In the genomic region with DNA sequence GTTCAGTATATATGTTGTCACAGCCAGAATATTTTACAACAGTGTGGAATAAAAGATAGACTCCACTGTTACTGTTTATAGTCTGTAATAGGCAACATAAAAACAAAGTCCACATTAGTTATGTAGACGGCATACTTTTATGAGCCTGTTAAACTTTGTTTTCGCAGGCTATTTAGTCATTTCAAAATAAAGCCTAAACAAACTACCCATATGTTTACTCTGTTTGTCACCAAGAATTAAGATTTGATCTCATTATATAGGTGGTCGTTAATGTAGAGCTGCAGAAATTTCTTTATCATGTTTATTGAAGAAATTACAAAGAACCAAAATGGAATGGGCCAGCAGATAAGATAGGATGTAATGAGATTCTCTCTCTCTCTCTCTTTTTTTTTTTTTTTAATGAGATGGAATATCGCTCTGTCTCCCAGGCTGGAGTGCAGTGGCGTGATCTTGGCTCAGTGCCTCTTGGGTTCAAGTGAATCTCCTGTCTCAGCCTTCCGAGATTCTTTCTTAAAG, we compare ENCODE assay signal across 28 cellular contexts.
DNase-seq lines count a peak whose midpoint lies in the region; ATAC-seq, FAIRE-seq and TF ChIP-seq lines count a peak whose summit lies in the region.
"Had no signal": no experiment of that assay in that cellular context is flagged by ENCODE, and none has a peak within 500 bp of the region (broad histone marks: within the 10 kb centered on the region; RNA-seq: fewer than 3 reads in every experiment).

No MANE protein-coding gene starts in this region.

- POLR2A ChIA-PET in HEK293T (lab: Yijun Ruan, JAX): interaction anchor here (1.2 kb wide), 1 partner anchor 264 kb away, joined by 3 read pairs; no protein-coding TSS in a partner anchor
- POLR2A ChIA-PET in HepG2 (lab: Yijun Ruan, JAX): no interaction called here
- POLR2A ChIA-PET in WTC11 (lab: Charles Lee): no interaction called here

- peak overlapping the region; percentile 38 for H3K4me2 ChIP-seq in smooth muscle cell
- H3K4me2 ChIP-seq in HepG2 (ENCODE audit: low read depth, low read length): no peak overlapping the region
- H3K4me2 ChIP-seq: PC-9 had no signal

- no peaks in the 10 kb centered on the region for H3K4me1 Mint-ChIP-seq in WTC11
- H3K4me1 Mint-ChIP-seq: H9 had no signal

- no peak for FAIRE-seq in HepG2 (lab: Jason Lieb, UNC)

- peaks cover 9% of the 10 kb centered on the region for H3F3A ChIP-seq in smooth muscle cell (ENCODE audit: low read depth)

- in situ Hi-C loops in HepG2 (cut with HindIII; ENCODE audit: extremely low pct_ligation_motif_present, low pct_unique_long_range_greater_than_20kb) (no loop called here), G401 (cut with HindIII; ENCODE audit: low sequenced_read_pairs) (no loop called here)

- H3K4me3 Mint-ChIP-seq in WTC11: no peak overlapping the region
- H3K4me3 Mint-ChIP-seq: H9 had no signal

- TF ChIP-seq CTCF in fibroblast of villous mesenchyme (IDR thresholded peaks at IDR 0.05; ENCODE audit: insufficient read depth, low read depth, low read length): no peak
- TF ChIP-seq CTCF in smooth muscle cell (IDR thresholded peaks at IDR 0.05; ENCODE audit: borderline replicate concordance, insufficient read depth, poor library complexity, severe bottlenecking): no peak
- no peak for TF ChIP-seq CTCF in HepG2 (CRISPR knock-in tag; IDR thresholded peaks at IDR 0.05)
- no peak for TF ChIP-seq CTCF in WTC11 (IDR thresholded peaks at IDR 0.05)

- TF ChIP-seq EP300 in HepG2 (IDR thresholded peaks at IDR 0.05; ENCODE audit: low read depth in 2 of 2, low read length in 2 of 2): no peak
- TF ChIP-seq EP300 in HepG2 (CRISPR knock-in tag; IDR thresholded peaks at IDR 0.05; ENCODE audit: borderline replicate concordance): no peak

- H3K27me3 ChIP-seq in smooth muscle cell (ENCODE audit: low read depth): no peaks in the 10 kb centered on the region
- no peaks in the 10 kb centered on the region for H3K27me3 ChIP-seq in HepG2 (ENCODE audit: control insufficient read depth in 1 of 2, insufficient read depth in 2 of 2, low read length in 2 of 2)

- H3K27ac ChIP-seq in smooth muscle cell (ENCODE audit: low read depth): peak overlapping the region; percentile 60
- H3K27ac ChIP-seq in HepG2 (ENCODE audit: extremely low read length, insufficient read depth, low read length): no peak overlapping the region
- H3K27ac ChIP-seq: GM23248, HL-60, PC-9, RWPE1, SK-N-MC had no signal

- H3K27me3 Mint-ChIP-seq in WTC11 (ENCODE audit: low read depth): no peaks in the 10 kb centered on the region

- no peak overlapping the region for H3K4me3 ChIP-seq in fibroblast of villous mesenchyme (ENCODE audit: low read depth, low read length)
- no peak overlapping the region for H3K4me3 ChIP-seq in smooth muscle cell
- H3K4me3 ChIP-seq in HepG2 (replicated peaks in 1 of 3; ENCODE audit: insufficient read depth in 1 of 3, low read depth in 2 of 3, low read length in 3 of 3): no peak overlapping the region
- H3K4me3 ChIP-seq: GM23248, PC-9, SK-N-MC had no signal

- no peaks in the 10 kb centered on the region for H3K9me3 Mint-ChIP-seq in WTC11
- H3K9me3 Mint-ChIP-seq: H9 had no signal

- H2AFZ ChIP-seq in smooth muscle cell (ENCODE audit: low read depth) (peak overlapping the region; percentile 23), HepG2 (ENCODE audit: low read length) (no peak overlapping the region)
- H2AFZ ChIP-seq: GM23248, PC-9 had no signal

- no TSS peak for BruUV-seq in HepG2 (replicated peaks; lab: Mats Ljungman, UMichigan)

- CTCF ChIA-PET in HEK293T (lab: Yijun Ruan, JAX) (no interaction called here), HepG2 (lab: Yijun Ruan, JAX; ENCODE audit: low intra/inter-chr PET ratio, low total read pairs) (no interaction called here), WTC11 (lab: Charles Lee) (no interaction called here)

- no peaks in the 10 kb centered on the region for H4K20me1 ChIP-seq in smooth muscle cell (ENCODE audit: low read depth)
- no peaks in the 10 kb centered on the region for H4K20me1 ChIP-seq in HepG2 (ENCODE audit: insufficient read depth, low read length)

- DNase-seq in HEK293T (ENCODE audit: extremely low spot score): no peak
- peak; percentile 36 for DNase-seq in RPMI7951 (ENCODE audit: low read depth)
- peak; percentile 71 for DNase-seq in fibroblast of villous mesenchyme (ENCODE audit: low read depth)
- no peak for DNase-seq in smooth muscle cell (lab: John Stamatoyannopoulos, UW; ENCODE audit: unreplicated experiment)
- DNase-seq in HepG2 (ENCODE audit: low spot score): no peak
- no peak for DNase-seq in WTC11 (ENCODE audit: low spot score)
- no peak for DNase-seq in G401 (ENCODE audit: low spot score)
- DNase-seq: ACHN; DMS153; DND-41; GM23248; H9; Karpas-422; MV-4-11; NCI-H1105; NCI-H1436 treated with DMSO at 0.1 percent for 48 hours; NCI-H1930; NCI-H446 treated with DMSO at 0.1 percent for 48 hours; NCI-H526; NCI-H82; NK-92 treated with Interleukin-12 subunit alpha and Interleukin-12 subunit beta, amount 100 ng/mL, for 24 hours; PC-9; SHP77; SW 1271 had no signal

- 30% methylated on average over 6 of the region's 6 CpGs for WGBS in smooth muscle cell (ENCODE audit: low lambda C conversion rate)
- 14% methylated on average over 6 of the region's 6 CpGs for WGBS in HepG2 (ENCODE audit: low lambda C conversion rate)

- H3K4me1 ChIP-seq in smooth muscle cell (ENCODE audit: low read depth): no peaks in the 10 kb centered on the region
- no peaks in the 10 kb centered on the region for H3K4me1 ChIP-seq in HepG2 (ENCODE audit: insufficient read depth, low read length)

- no peak for TF ChIP-seq POLR2A in HepG2 (IDR thresholded peaks at IDR 0.05; ENCODE audit: insufficient read depth in 1 of 2, low read depth in 2 of 2, low read length in 2 of 2)

- no peak for ATAC-seq in HG02884 (IDR thresholded peaks at IDR 0.05; ENCODE audit: unreplicated experiment)
- ATAC-seq in HepG2: no peak
- ATAC-seq in WTC11: no peak

- H3K36me3 ChIP-seq in smooth muscle cell (ENCODE audit: low read depth): no peaks in the 10 kb centered on the region
- no peaks in the 10 kb centered on the region for H3K36me3 ChIP-seq in HepG2 (replicated peaks in 1 of 2; ENCODE audit: control insufficient read depth in 1 of 2, insufficient read depth in 2 of 2, low read length in 2 of 2)

- H3K9ac ChIP-seq in smooth muscle cell (ENCODE audit: low read depth) (no peak overlapping the region), HepG2 (ENCODE audit: insufficient read depth, low read depth, low read length) (no peak overlapping the region)
- H3K9ac ChIP-seq: GM23248 had no signal

- H3K27ac Mint-ChIP-seq in WTC11: no peak overlapping the region
- H3K27ac Mint-ChIP-seq: H9 had no signal

- intact Hi-C loops in HepG2 (cut with micrococcal nuclease; ENCODE audit: unreplicated experiment): no loop called here

- no peaks in the 10 kb centered on the region for H3K36me3 Mint-ChIP-seq in WTC11

- TF ChIP-seq RAD21 in HepG2 (CRISPR knock-in tag; IDR thresholded peaks at IDR 0.05): no peak

- H3K79me2 ChIP-seq in smooth muscle cell (ENCODE audit: low read depth) (no peaks in the 10 kb centered on the region), HepG2 (ENCODE audit: insufficient read depth, low read length) (no peaks in the 10 kb centered on the region)

- H3K9me3 ChIP-seq in smooth muscle cell (replicated peaks; ENCODE audit: low read depth) (no peaks in the 10 kb centered on the region), HepG2 (ENCODE audit: low read length) (peaks cover 54% of the 10 kb centered on the region)

TF ChIP-seq in HEK293T, 16 proteins besides CTCF, POLR2A, EP300 and RAD21 (continues in another document):
- peak; percentile 25; the same call in 1 of the 2 replicates for TF ChIP-seq FOXM1 (IDR thresholded peaks at IDR 0.05; ENCODE audit: borderline replicate concordance)
- TF ChIP-seq, protein P1, sequence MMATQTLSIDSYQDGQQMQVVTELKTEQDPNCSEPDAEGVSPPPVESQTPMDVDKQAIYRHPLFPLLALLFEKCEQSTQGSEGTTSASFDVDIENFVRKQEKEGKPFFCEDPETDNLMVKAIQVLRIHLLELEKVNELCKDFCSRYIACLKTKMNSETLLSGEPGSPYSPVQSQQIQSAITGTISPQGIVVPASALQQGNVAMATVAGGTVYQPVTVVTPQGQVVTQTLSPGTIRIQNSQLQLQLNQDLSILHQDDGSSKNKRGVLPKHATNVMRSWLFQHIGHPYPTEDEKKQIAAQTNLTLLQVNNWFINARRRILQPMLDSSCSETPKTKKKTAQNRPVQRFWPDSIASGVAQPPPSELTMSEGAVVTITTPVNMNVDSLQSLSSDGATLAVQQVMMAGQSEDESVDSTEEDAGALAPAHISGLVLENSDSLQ (IDR thresholded peaks at IDR 0.05): peak; percentile 41; the same call in 1 of the 2 replicates
- TF ChIP-seq ARNT (IDR thresholded peaks at IDR 0.05): 0 out of 2 replicates have a peak, but pooled peaks have one; percentile 35
- no peak for TF ChIP-seq ELF4 (IDR thresholded peaks at IDR 0.05)

TF ChIP-seq in HepG2, 621 proteins besides CTCF, POLR2A, EP300 and RAD21:
- TF ChIP-seq, protein P2, sequence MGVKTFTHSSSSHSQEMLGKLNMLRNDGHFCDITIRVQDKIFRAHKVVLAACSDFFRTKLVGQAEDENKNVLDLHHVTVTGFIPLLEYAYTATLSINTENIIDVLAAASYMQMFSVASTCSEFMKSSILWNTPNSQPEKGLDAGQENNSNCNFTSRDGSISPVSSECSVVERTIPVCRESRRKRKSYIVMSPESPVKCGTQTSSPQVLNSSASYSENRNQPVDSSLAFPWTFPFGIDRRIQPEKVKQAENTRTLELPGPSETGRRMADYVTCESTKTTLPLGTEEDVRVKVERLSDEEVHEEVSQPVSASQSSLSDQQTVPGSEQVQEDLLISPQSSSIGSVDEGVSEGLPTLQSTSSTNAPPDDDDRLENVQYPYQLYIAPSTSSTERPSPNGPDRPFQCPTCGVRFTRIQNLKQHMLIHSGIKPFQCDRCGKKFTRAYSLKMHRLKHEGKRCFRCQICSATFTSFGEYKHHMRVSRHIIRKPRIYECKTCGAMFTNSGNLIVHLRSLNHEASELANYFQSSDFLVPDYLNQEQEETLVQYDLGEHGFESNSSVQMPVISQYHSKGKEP (CRISPR knock-in tag; IDR thresholded peaks at IDR 0.05): no peak
- TF ChIP-seq ZNF121 (CRISPR knock-in tag; IDR thresholded peaks at IDR 0.05) (no peak), KDM1A (CRISPR knock-in tag; IDR thresholded peaks at IDR 0.05) (no peak)

TF ChIP-seq in WTC11, 78 proteins besides CTCF, POLR2A, EP300 and RAD21 (continues in another document):
- no peak for TF ChIP-seq SMAD4 (CRISPR knock-in tag; IDR thresholded peaks at IDR 0.05)
- TF ChIP-seq, protein P3, sequence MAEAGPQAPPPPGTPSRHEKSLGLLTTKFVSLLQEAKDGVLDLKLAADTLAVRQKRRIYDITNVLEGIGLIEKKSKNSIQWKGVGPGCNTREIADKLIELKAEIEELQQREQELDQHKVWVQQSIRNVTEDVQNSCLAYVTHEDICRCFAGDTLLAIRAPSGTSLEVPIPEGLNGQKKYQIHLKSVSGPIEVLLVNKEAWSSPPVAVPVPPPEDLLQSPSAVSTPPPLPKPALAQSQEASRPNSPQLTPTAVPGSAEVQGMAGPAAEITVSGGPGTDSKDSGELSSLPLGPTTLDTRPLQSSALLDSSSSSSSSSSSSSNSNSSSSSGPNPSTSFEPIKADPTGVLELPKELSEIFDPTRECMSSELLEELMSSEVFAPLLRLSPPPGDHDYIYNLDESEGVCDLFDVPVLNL (CRISPR knock-in tag; IDR thresholded peaks at IDR 0.05; ENCODE audit: borderline replicate concordance, low read depth): no peak
- TF ChIP-seq JAZF1 (CRISPR knock-in tag; IDR thresholded peaks at IDR 0.05): no peak
- TF ChIP-seq NR3C1 (CRISPR knock-in tag; conservative IDR thresholded peaks at IDR 0.05; ENCODE audit: low read depth): no peak

Comparison
In these comparisons a context has a peak if more than half of its experiments do, and no peak if none do; other contexts are left out.
1. DNase-seq: peak in RPMI7951 (single experiment) and fibroblast of villous mesenchyme (single experiment); none in HEK293T (single experiment), smooth muscle cell (single experiment), HepG2 (single experiment), WTC11 (single experiment) and G401 (single experiment).